Comparison of ENCODE assay signal across 1 cellular context in genomic region chr1:26035203-26035958, GRCh38.
TF ChIP-seq lines count a peak whose summit lies in the region.

No MANE protein-coding gene starts in this region.

TF ChIP-seq in HepG2, 621 proteins besides CTCF, POLR2A, EP300 and RAD21 (continued from another document and continues in another):
- TF ChIP-seq AFF4 (CRISPR knock-in tag; IDR thresholded peaks at IDR 0.05) (no peak), MZF1 (CRISPR knock-in tag; IDR thresholded peaks at IDR 0.05; ENCODE audit: borderline replicate concordance) (no peak), ZSCAN30 (CRISPR knock-in tag; IDR thresholded peaks at IDR 0.05) (no peak), HOXA7 (CRISPR knock-in tag; IDR thresholded peaks at IDR 0.05) (no peak), ZNF878 (CRISPR knock-in tag; IDR thresholded peaks at IDR 0.05) (no peak), SRSF4 (IDR thresholded peaks at IDR 0.05; ENCODE audit: low read depth, low read length, poor library complexity, severe bottlenecking) (no peak), ZNF598 (CRISPR knock-in tag; IDR thresholded peaks at IDR 0.05; ENCODE audit: borderline replicate concordance) (no peak), NFE2L1 (CRISPR knock-in tag; IDR thresholded peaks at IDR 0.05; ENCODE audit: borderline replicate concordance) (no peak), ZNF512B (CRISPR knock-in tag; IDR thresholded peaks at IDR 0.05; ENCODE audit: borderline replicate concordance) (no peak), SIX4 (CRISPR knock-in tag; IDR thresholded peaks at IDR 0.05) (no peak), ZNF891 (CRISPR knock-in tag; IDR thresholded peaks at IDR 0.05) (no peak), HINFP (CRISPR knock-in tag; IDR thresholded peaks at IDR 0.05; ENCODE audit: low read depth) (no peak), MNT (IDR thresholded peaks at IDR 0.05) (no peak), ZNF678 (CRISPR knock-in tag; IDR thresholded peaks at IDR 0.05) (0 out of 2 replicates have a peak, but pooled peaks have one; percentile 61), PAXIP1 (CRISPR knock-in tag; conservative IDR thresholded peaks at IDR 0.05) (no peak), SOX6 (IDR thresholded peaks at IDR 0.05) (no peak), SOX6 (CRISPR knock-in tag; IDR thresholded peaks at IDR 0.05) (0 out of 2 replicates have a peak, but pooled peaks have one; percentile 3), MAFF (IDR thresholded peaks at IDR 0.05; ENCODE audit: low read depth, low read length) (no peak), HNRNPK (IDR thresholded peaks at IDR 0.05; ENCODE audit: low read depth, low read length, poor library complexity, severe bottlenecking) (peak; percentile 4), IRF1 (CRISPR knock-in tag; IDR thresholded peaks at IDR 0.05; ENCODE audit: low read depth) (no peak), SMAD1 (CRISPR knock-in tag; IDR thresholded peaks at IDR 0.05; ENCODE audit: borderline replicate concordance, low read depth) (peak; percentile 49; the same call in 1 of the 2 replicates), ZNF629 (CRISPR knock-in tag; conservative IDR thresholded peaks at IDR 0.05) (no peak), ZNF773 (CRISPR knock-in tag; IDR thresholded peaks at IDR 0.05; ENCODE audit: borderline replicate concordance) (no peak), HMGXB3 (CRISPR knock-in tag; IDR thresholded peaks at IDR 0.05; ENCODE audit: borderline replicate concordance) (no peak; the same call in 1 of the 2 replicates), CC2D1A (CRISPR knock-in tag; IDR thresholded peaks at IDR 0.05) (no peak), LCORL (IDR thresholded peaks at IDR 0.05) (no peak), LCORL (CRISPR knock-in tag; IDR thresholded peaks at IDR 0.05) (no peak), ATF3 (CRISPR knock-in tag; IDR thresholded peaks at IDR 0.05) (no peak), SALL1 (CRISPR knock-in tag; IDR thresholded peaks at IDR 0.05) (peak; percentile 56; the same call in 1 of the 2 replicates), KLF12 (CRISPR knock-in tag; IDR thresholded peaks at IDR 0.05; ENCODE audit: borderline replicate concordance) (no peak), TARDBP (CRISPR knock-in tag; IDR thresholded peaks at IDR 0.05) (no peak), MAX (IDR thresholded peaks at IDR 0.05) (peak; percentile 29), ZNF24 (IDR thresholded peaks at IDR 0.05) (no peak), ZNF460 (CRISPR knock-in tag; IDR thresholded peaks at IDR 0.05; ENCODE audit: borderline replicate concordance) (no peak), ZNF576 (CRISPR knock-in tag; IDR thresholded peaks at IDR 0.05) (no peak), NFE2 (CRISPR knock-in tag; IDR thresholded peaks at IDR 0.05) (no peak), TFE3 (CRISPR knock-in tag; IDR thresholded peaks at IDR 0.05) (no peak)
